ENCODE assay signal across 8 cellular contexts in genomic region chr12:120639771-120640721, GRCh38. TPM values are rescaled to one million over a fixed set of nuclear protein-coding genes. Genes with fewer than 3 reads are reported as not detected.
DNase-seq lines count a peak whose midpoint lies in the region; ATAC-seq and TF ChIP-seq lines count a peak whose summit lies in the region.

CABP1 (plus strand) TSS chr12:120640626; CDS start chr12:120640686, 60 bp downstream.

- intact Hi-C loops in aorta (cut with DNase I), result no loop called here

- H3K9me3 ChIP-seq in fibroblast of lung (ENCODE audit: control insufficient read depth, insufficient read depth, low read depth, low read length), result no peaks in the 10 kb centered on the region
- no peaks in the 10 kb centered on the region for H3K9me3 ChIP-seq in aorta (ENCODE audit: control insufficient read depth, low read length)

- H3K27me3 ChIP-seq in fibroblast of lung (ENCODE audit: control insufficient read depth, insufficient read depth, low read length) (peaks cover 42% of the 10 kb centered on the region), aorta (ENCODE audit: control insufficient read depth in 1 of 2, insufficient read depth in 2 of 2, low read length in 1 of 2) (no peaks in the 10 kb centered on the region)

- H3K79me2 ChIP-seq in fibroblast of lung (ENCODE audit: control insufficient read depth, insufficient read depth, low read length), result no peaks in the 10 kb centered on the region

- peak; percentile 54 for DNase-seq in NCI-H510A (lab: John Stamatoyannopoulos, UW)
- peak; percentile 68 for DNase-seq in activated T-cell treated with anti-CD3 and anti-CD28 coated beads for 1 hour (ENCODE audit: low read depth)
- no peak for DNase-seq in fibroblast of lung (ENCODE audit: low read depth in 2 of 2)
- peak; percentile 26 for DNase-seq in putamen (ENCODE audit: low spot score)
- peak in 1 of 2 donors; percentile 64 for DNase-seq in aorta
- DNase-seq in NOMO-1 treated with DMSO at 0.1 percent for 48 hours (lab: John Stamatoyannopoulos, UW; ENCODE audit: unreplicated experiment), result no peak

- H2AFZ ChIP-seq in fibroblast of lung (ENCODE audit: low read length), result no peak within 1 kb of the TSS

- H4K20me1 ChIP-seq in fibroblast of lung (ENCODE audit: control insufficient read depth, extremely low read depth, insufficient read depth, low read length), result no peaks in the 10 kb centered on the region

- TF ChIP-seq CTCF in GM12873 (IDR thresholded peaks at IDR 0.05; ENCODE audit: insufficient read depth, low read depth, low read length, missing control alignments), result peak; percentile 49
- TF ChIP-seq CTCF in fibroblast of lung (conservative IDR thresholded peaks at IDR 0.05 in 1 of 2, IDR thresholded peaks at IDR 0.05 in 1 of 2; ENCODE audit: low read depth in 1 of 2, low read length in 2 of 2), result no peak

- peak; percentile 72 for ATAC-seq in HG02588 (IDR thresholded peaks at IDR 0.05; ENCODE audit: unreplicated experiment)
- ATAC-seq in aorta (ENCODE audit: low FRiP score), result no peak

- H3K4me1 ChIP-seq in fibroblast of lung (ENCODE audit: control insufficient read depth, extremely low read depth, insufficient read depth, low read length), result no peaks in the 10 kb centered on the region
- no peaks in the 10 kb centered on the region for H3K4me1 ChIP-seq in aorta (ENCODE audit: control insufficient read depth in 1 of 2, insufficient read depth in 2 of 2, low read length in 2 of 2)

- peak within 1 kb of the TSS in 1 of 4 experiments; percentile 20 for H3K4me3 ChIP-seq in fibroblast of lung (replicated peaks in 1 of 4; ENCODE audit: control extremely low read depth in 1 of 4, insufficient read depth in 1 of 4, low read depth in 3 of 4, low read length in 4 of 4)
- peak within 1 kb of the TSS; percentile 11 to 52 for H3K4me3 ChIP-seq in aorta (ENCODE audit: low read length in 2 of 2)

- H3K9ac ChIP-seq in fibroblast of lung (ENCODE audit: insufficient read depth, low read length), result no peak within 1 kb of the TSS

- 7 to 9% methylated on average over 46 to 56 of the region's 56 CpGs for WGBS in aorta, 2 donors

- H3K36me3 ChIP-seq in fibroblast of lung (ENCODE audit: control insufficient read depth, insufficient read depth, low read length), result no peaks in the 10 kb centered on the region
- H3K36me3 ChIP-seq in aorta (ENCODE audit: control insufficient read depth in 1 of 2, insufficient read depth in 2 of 2, low read length in 1 of 2), result no peaks in the 10 kb centered on the region

- H3K27ac ChIP-seq in fibroblast of lung (ENCODE audit: insufficient read depth, low read length) (no peak within 1 kb of the TSS), aorta (ENCODE audit: low read depth in 1 of 2, low read length in 2 of 2) (no peak within 1 kb of the TSS)

- peak within 1 kb of the TSS; percentile 75 for H3K4me2 ChIP-seq in fibroblast of lung (ENCODE audit: extremely low read depth, insufficient read depth, low read length)

RNA-seq across cellular contexts. Expression of gene CABP1, which starts in this region (rescaled TPM):
- total RNA-seq in fibroblast of lung (under 0.01 TPM in 1 of 2 replicates, not detected in the other), aorta (1 to 10 TPM; 1.7 to 3.0 TPM)
- polyA plus RNA-seq in fibroblast of lung (0.06 and 0.36 TPM in 2 replicates), aorta (1 to 10 TPM in 1 of 2 donors, not detected in 1; 1.7 TPM)
- polyA plus RNA-seq in fibroblast of lung (2012), result 0.12 and 0.16 TPM in 2 replicates
- 2.5 TPM in 1 of 2 replicates, not detected in the other for polyA minus RNA-seq in fibroblast of lung (ENCODE audit: low replicate concordance)

Comparison
In these comparisons a context has a peak if more than half of its experiments do, and no peak if none do; other contexts are left out.
1. DNase-seq: peak in NCI-H510A (single experiment), activated T-cell treated with anti-CD3 and anti-CD28 coated beads for 1 hour (single experiment) and putamen (single experiment); none in fibroblast of lung (0 of 2) and NOMO-1 treated with DMSO at 0.1 percent for 48 hours (single experiment).